Comparison of ENCODE assay signal across 1 cellular context in the genomic region with DNA sequence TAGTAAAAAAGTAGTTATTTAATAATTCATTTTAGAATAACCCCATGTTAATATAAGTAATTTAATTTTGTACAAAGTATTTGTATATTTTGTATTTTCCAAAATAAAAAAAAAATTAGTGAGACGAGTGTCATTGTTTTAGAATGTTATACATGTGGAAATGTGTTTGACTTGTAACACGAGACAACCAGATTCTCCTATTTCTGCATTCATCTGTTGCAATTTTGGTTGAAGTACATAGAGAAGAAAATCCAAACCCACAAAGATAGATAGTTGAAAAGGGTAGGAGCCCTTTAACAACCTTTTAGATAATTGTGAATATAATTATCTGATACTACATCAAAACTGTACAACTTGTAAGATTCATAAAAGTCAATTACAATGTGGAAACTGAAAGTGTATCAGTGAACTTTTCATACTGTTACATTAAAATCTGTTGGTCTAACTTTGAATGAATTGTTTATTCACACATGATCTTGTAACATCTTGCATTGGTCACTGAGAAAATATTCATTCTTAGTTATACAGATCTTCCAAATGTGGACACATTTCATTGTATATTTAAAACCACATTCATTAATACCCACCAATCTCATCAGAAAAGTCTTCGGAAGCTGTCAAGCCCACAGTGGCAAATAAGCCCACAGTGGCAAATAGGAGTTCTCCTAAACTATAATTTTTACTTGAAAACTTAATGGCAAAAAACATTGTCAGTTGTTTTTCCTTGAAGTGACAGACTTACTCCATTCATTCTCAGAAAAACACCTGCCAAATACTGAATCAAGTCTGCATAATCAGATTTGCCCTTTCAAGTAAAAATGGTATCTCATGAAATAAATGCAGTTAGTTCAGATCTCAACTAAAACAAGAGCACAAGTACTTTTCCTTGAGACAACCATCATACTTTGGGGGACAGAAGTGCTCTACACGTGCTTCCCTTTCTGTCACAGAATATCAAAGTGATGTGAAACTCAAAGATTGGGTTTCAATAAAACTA.
TF ChIP-seq lines count a peak whose summit lies in the region.

No MANE protein-coding gene starts in this region.

TF ChIP-seq in GM12878, 131 proteins besides CTCF, POLR2A, EP300 and RAD21:
- TF ChIP-seq RFX5 (IDR thresholded peaks at IDR 0.05; ENCODE audit: low read depth, low read length) (no peak), CHD2 (IDR thresholded peaks at IDR 0.05; ENCODE audit: borderline replicate concordance, low read depth, low read length) (no peak), TCF12 (IDR thresholded peaks at IDR 0.05; ENCODE audit: low read depth, low read length) (no peak), TBL1XR1 (IDR thresholded peaks at IDR 0.05; ENCODE audit: low read depth, low read length) (no peak), STAT3 (IDR thresholded peaks at IDR 0.05; ENCODE audit: low read depth, low read length) (no peak), MEF2B (IDR thresholded peaks at IDR 0.05; ENCODE audit: partially characterized antibody, poor library complexity, severe bottlenecking) (no peak)
- TF ChIP-seq, protein P1, sequence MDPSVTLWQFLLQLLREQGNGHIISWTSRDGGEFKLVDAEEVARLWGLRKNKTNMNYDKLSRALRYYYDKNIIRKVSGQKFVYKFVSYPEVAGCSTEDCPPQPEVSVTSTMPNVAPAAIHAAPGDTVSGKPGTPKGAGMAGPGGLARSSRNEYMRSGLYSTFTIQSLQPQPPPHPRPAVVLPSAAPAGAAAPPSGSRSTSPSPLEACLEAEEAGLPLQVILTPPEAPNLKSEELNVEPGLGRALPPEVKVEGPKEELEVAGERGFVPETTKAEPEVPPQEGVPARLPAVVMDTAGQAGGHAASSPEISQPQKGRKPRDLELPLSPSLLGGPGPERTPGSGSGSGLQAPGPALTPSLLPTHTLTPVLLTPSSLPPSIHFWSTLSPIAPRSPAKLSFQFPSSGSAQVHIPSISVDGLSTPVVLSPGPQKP (IDR thresholded peaks at IDR 0.05; ENCODE audit: low read depth, low read length): no peak
- TF ChIP-seq, protein P2, sequence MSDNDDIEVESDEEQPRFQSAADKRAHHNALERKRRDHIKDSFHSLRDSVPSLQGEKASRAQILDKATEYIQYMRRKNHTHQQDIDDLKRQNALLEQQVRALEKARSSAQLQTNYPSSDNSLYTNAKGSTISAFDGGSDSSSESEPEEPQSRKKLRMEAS (IDR thresholded peaks at IDR 0.05; ENCODE audit: low read depth, low read length): no peak
- TF ChIP-seq, protein P3, sequence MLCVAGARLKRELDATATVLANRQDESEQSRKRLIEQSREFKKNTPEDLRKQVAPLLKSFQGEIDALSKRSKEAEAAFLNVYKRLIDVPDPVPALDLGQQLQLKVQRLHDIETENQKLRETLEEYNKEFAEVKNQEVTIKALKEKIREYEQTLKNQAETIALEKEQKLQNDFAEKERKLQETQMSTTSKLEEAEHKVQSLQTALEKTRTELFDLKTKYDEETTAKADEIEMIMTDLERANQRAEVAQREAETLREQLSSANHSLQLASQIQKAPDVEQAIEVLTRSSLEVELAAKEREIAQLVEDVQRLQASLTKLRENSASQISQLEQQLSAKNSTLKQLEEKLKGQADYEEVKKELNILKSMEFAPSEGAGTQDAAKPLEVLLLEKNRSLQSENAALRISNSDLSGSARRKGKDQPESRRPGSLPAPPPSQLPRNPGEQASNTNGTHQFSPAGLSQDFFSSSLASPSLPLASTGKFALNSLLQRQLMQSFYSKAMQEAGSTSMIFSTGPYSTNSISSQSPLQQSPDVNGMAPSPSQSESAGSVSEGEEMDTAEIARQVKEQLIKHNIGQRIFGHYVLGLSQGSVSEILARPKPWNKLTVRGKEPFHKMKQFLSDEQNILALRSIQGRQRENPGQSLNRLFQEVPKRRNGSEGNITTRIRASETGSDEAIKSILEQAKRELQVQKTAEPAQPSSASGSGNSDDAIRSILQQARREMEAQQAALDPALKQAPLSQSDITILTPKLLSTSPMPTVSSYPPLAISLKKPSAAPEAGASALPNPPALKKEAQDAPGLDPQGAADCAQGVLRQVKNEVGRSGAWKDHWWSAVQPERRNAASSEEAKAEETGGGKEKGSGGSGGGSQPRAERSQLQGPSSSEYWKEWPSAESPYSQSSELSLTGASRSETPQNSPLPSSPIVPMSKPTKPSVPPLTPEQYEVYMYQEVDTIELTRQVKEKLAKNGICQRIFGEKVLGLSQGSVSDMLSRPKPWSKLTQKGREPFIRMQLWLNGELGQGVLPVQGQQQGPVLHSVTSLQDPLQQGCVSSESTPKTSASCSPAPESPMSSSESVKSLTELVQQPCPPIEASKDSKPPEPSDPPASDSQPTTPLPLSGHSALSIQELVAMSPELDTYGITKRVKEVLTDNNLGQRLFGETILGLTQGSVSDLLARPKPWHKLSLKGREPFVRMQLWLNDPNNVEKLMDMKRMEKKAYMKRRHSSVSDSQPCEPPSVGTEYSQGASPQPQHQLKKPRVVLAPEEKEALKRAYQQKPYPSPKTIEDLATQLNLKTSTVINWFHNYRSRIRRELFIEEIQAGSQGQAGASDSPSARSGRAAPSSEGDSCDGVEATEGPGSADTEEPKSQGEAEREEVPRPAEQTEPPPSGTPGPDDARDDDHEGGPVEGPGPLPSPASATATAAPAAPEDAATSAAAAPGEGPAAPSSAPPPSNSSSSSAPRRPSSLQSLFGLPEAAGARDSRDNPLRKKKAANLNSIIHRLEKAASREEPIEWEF (IDR thresholded peaks at IDR 0.05; ENCODE audit: insufficient replicate concordance, low read depth, low read length): no peak
